In genomic region chr15:53811530-53811929, GRCh38 we compare ENCODE assay signal across 1 cellular context.
TF ChIP-seq lines count a peak whose summit lies in the region.

No MANE protein-coding gene starts in this region.

TF ChIP-seq in GM23338, 12 proteins besides CTCF, POLR2A, EP300 and RAD21 (continued from another document):
- no peak for TF ChIP-seq POLR2AphosphoS5 (IDR thresholded peaks at IDR 0.05; ENCODE audit: low read depth)
- TF ChIP-seq, protein P1, sequence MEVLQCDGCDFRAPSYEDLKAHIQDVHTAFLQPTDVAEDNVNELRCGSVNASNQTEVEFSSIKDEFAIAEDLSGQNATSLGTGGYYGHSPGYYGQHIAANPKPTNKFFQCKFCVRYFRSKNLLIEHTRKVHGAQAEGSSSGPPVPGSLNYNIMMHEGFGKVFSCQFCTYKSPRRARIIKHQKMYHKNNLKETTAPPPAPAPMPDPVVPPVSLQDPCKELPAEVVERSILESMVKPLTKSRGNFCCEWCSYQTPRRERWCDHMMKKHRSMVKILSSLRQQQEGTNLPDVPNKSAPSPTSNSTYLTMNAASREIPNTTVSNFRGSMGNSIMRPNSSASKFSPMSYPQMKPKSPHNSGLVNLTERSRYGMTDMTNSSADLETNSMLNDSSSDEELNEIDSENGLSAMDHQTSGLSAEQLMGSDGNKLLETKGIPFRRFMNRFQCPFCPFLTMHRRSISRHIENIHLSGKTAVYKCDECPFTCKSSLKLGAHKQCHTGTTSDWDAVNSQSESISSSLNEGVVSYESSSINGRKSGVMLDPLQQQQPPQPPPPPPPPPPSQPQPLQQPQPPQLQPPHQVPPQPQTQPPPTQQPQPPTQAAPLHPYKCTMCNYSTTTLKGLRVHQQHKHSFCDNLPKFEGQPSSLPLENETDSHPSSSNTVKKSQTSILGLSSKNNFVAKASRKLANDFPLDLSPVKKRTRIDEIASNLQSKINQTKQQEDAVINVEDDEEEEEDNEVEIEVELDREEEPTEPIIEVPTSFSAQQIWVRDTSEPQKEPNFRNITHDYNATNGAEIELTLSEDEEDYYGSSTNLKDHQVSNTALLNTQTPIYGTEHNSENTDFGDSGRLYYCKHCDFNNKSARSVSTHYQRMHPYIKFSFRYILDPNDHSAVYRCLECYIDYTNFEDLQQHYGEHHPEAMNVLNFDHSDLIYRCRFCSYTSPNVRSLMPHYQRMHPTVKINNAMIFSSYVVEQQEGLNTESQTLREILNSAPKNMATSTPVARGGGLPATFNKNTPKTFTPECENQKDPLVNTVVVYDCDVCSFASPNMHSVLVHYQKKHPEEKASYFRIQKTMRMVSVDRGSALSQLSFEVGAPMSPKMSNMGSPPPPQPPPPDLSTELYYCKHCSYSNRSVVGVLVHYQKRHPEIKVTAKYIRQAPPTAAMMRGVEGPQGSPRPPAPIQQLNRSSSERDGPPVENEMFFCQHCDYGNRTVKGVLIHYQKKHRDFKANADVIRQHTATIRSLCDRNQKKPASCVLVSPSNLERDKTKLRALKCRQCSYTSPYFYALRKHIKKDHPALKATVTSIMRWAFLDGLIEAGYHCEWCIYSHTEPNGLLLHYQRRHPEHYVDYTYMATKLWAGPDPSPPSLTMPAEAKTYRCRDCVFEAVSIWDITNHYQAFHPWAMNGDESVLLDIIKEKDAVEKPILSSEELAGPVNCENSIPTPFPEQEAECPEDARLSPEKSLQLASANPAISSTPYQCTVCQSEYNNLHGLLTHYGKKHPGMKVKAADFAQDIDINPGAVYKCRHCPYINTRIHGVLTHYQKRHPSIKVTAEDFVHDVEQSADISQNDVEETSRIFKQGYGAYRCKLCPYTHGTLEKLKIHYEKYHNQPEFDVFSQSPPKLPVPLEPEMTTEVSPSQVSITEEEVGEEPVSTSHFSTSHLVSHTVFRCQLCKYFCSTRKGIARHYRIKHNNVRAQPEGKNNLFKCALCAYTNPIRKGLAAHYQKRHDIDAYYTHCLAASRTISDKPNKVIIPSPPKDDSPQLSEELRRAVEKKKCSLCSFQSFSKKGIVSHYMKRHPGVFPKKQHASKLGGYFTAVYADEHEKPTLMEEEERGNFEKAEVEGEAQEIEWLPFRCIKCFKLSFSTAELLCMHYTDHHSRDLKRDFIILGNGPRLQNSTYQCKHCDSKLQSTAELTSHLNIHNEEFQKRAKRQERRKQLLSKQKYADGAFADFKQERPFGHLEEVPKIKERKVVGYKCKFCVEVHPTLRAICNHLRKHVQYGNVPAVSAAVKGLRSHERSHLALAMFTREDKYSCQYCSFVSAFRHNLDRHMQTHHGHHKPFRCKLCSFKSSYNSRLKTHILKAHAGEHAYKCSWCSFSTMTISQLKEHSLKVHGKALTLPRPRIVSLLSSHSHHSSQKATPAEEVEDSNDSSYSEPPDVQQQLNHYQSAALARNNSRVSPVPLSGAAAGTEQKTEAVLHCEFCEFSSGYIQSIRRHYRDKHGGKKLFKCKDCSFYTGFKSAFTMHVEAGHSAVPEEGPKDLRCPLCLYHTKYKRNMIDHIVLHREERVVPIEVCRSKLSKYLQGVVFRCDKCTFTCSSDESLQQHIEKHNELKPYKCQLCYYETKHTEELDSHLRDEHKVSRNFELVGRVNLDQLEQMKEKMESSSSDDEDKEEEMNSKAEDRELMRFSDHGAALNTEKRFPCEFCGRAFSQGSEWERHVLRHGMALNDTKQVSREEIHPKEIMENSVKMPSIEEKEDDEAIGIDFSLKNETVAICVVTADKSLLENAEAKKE (CRISPR knock-in tag; IDR thresholded peaks at IDR 0.05): no peak
- no peak for TF ChIP-seq JUNB (IDR thresholded peaks at IDR 0.05; ENCODE audit: unreplicated experiment)
- TF ChIP-seq, protein P2, sequence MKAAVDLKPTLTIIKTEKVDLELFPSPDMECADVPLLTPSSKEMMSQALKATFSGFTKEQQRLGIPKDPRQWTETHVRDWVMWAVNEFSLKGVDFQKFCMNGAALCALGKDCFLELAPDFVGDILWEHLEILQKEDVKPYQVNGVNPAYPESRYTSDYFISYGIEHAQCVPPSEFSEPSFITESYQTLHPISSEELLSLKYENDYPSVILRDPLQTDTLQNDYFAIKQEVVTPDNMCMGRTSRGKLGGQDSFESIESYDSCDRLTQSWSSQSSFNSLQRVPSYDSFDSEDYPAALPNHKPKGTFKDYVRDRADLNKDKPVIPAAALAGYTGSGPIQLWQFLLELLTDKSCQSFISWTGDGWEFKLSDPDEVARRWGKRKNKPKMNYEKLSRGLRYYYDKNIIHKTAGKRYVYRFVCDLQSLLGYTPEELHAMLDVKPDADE (IDR thresholded peaks at IDR 0.05): no peak
- no peak for TF ChIP-seq NANOG (IDR thresholded peaks at IDR 0.05; ENCODE audit: borderline replicate concordance)
- no peak for TF ChIP-seq STAT1 (IDR thresholded peaks at IDR 0.05; ENCODE audit: unreplicated experiment)
- no peak for TF ChIP-seq ZNF114 (CRISPR knock-in tag; IDR thresholded peaks at IDR 0.05)
- no peak for TF ChIP-seq EZH2 (IDR thresholded peaks at IDR 0.05; ENCODE audit: low read depth, unreplicated experiment)
- no peak for TF ChIP-seq EZH2phosphoT487 (IDR thresholded peaks at IDR 0.05; ENCODE audit: unreplicated experiment)
- no peak for TF ChIP-seq CREB1 (CRISPR knock-in tag; IDR thresholded peaks at IDR 0.05; ENCODE audit: low read depth)
